23 cellular contexts compared by ENCODE assay signal in the genomic region with DNA sequence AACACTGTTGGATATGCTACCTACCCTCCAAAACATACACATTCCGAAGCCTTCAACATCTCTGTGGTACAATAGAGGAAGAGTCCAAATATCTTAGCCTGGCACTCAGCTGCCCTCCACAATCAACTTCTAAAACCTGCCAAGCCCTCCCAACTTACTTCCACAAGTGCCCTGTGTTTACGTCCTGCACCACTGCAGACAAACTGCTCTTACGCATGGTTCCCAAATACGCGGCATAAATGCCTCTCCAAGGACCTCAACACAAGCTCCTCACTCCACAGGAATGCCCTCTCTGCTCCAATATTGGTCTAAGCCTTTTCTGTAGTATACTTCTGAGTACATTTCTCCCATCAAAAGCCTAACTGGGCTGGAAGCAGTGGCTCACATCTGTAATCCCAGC. TPM values are rescaled to one million over a fixed set of nuclear protein-coding genes. Genes with fewer than 3 reads are reported as not detected.
DNase-seq lines count a peak whose midpoint lies in the region; ATAC-seq and TF ChIP-seq lines count a peak whose summit lies in the region.
"Had no signal": no experiment of that assay in that cellular context is flagged by ENCODE, and none has a peak within 500 bp of the region (broad histone marks: within the 10 kb centered on the region; RNA-seq: fewer than 3 reads in every experiment).

No MANE protein-coding gene starts in this region.

- H3K27ac Mint-ChIP-seq in activated CD4-positive, alpha-beta T cell treated with anti-CD3 and anti-CD28 coated beads, Interleukin-2, amount 10 ng/mL, durations not matched to agents 24 days and 14 days, result peak overlapping the region; percentile 10
- H3K27ac Mint-ChIP-seq in activated T-helper 2 cell treated with anti-CD3 and anti-CD28 coated beads, Interferon-gamma antibody, Interleukin-2, Interleukin-4, amounts not matched to agents 10 μg/mL and 5 μg/mL and 100 μg/mL, durations not matched to agents 14 hours and 24 hours and 36 hours, result peak overlapping the region; percentile 12
- no peak overlapping the region for H3K27ac Mint-ChIP-seq in osteocyte (ENCODE audit: unreplicated experiment)
- no peak overlapping the region for H3K27ac Mint-ChIP-seq in activated CD4-positive, alpha-beta memory T cell treated with anti-CD3 and anti-CD28 coated beads, Interleukin-2, amount 10 ng/mL, durations not matched to agents 7 days and 5 days
- H3K27ac Mint-ChIP-seq: GM23338 had no signal

- no peak overlapping the region for H3K9ac ChIP-seq in BLaER1 treated with 17β-estradiol and CSF1 and Interleukin-3, amounts not matched to agents 10 nM and 100 nM
- H3K9ac ChIP-seq: BLaER1 had no signal

- peaks cover 68% of the 10 kb centered on the region for H3K36me3 Mint-ChIP-seq in activated CD4-positive, alpha-beta T cell treated with anti-CD3 and anti-CD28 coated beads, Interleukin-2, amount 10 ng/mL, durations not matched to agents 24 days and 14 days (ENCODE audit: low read depth)
- H3K36me3 Mint-ChIP-seq in activated T-helper 2 cell treated with anti-CD3 and anti-CD28 coated beads, Interferon-gamma antibody, Interleukin-2, Interleukin-4, amounts not matched to agents 10 μg/mL and 5 μg/mL and 100 μg/mL, durations not matched to agents 14 hours and 24 hours and 36 hours (ENCODE audit: low read depth), result peaks cover 76% of the 10 kb centered on the region
- peaks cover 6% of the 10 kb centered on the region for H3K36me3 Mint-ChIP-seq in osteocyte (ENCODE audit: unreplicated experiment)
- H3K36me3 Mint-ChIP-seq in activated CD4-positive, alpha-beta memory T cell treated with anti-CD3 and anti-CD28 coated beads, Interleukin-2, amount 10 ng/mL, durations not matched to agents 7 days and 5 days (ENCODE audit: low read depth), result peaks cover 54% of the 10 kb centered on the region

- peak overlapping the region in 7 of 11 experiments; percentile 32 to 89 (median 71); a peak in 6 of 22 replicates for H3K27ac ChIP-seq in BLaER1 treated with 17β-estradiol and CSF1 and Interleukin-3, amounts not matched to agents 10 nM and 100 nM
- peak overlapping the region; percentile 87 to 98 (median 96) for H3K27ac ChIP-seq in gastrocnemius medialis
- H3K27ac ChIP-seq: 22Rv1, BLaER1 had no signal

- ATAC-seq in gastrocnemius medialis, result no peak
- ATAC-seq in GM18861 (IDR thresholded peaks at IDR 0.05; ENCODE audit: unreplicated experiment), result no peak
- ATAC-seq: GM23338 had no signal

- H3K9me3 ChIP-seq in BLaER1 treated with 17β-estradiol and CSF1 and Interleukin-3, amounts not matched to agents 10 nM and 100 nM (replicated peaks in 1 of 11), result no peaks in the 10 kb centered on the region
- H3K9me3 ChIP-seq in gastrocnemius medialis, result no peaks in the 10 kb centered on the region
- H3K9me3 ChIP-seq: BLaER1 had no signal

- H3K9me3 Mint-ChIP-seq in activated CD4-positive, alpha-beta T cell treated with anti-CD3 and anti-CD28 coated beads, Interleukin-2, amount 10 ng/mL, durations not matched to agents 24 days and 14 days, result no peaks in the 10 kb centered on the region
- no peaks in the 10 kb centered on the region for H3K9me3 Mint-ChIP-seq in activated T-helper 2 cell treated with anti-CD3 and anti-CD28 coated beads, Interferon-gamma antibody, Interleukin-2, Interleukin-4, amounts not matched to agents 10 μg/mL and 5 μg/mL and 100 μg/mL, durations not matched to agents 14 hours and 24 hours and 36 hours
- H3K9me3 Mint-ChIP-seq in osteocyte (ENCODE audit: unreplicated experiment), result no peaks in the 10 kb centered on the region
- H3K9me3 Mint-ChIP-seq in activated CD4-positive, alpha-beta memory T cell treated with anti-CD3 and anti-CD28 coated beads, Interleukin-2, amount 10 ng/mL, durations not matched to agents 7 days and 5 days, result no peaks in the 10 kb centered on the region
- H3K9me3 Mint-ChIP-seq: CD8-positive, alpha-beta memory T cell; GM23338 had no signal

- peak overlapping the region in 6 of 11 experiments; percentile 91 to 98 (median 95); a peak in 7 of 22 replicates for H3K4me2 ChIP-seq in BLaER1 treated with 17β-estradiol and CSF1 and Interleukin-3, amounts not matched to agents 10 nM and 100 nM
- H3K4me2 ChIP-seq: BLaER1, GM23338 had no signal

- intact Hi-C loops in activated CD4-positive, alpha-beta T cell treated with anti-CD3 and anti-CD28 coated beads, Interleukin-2, amount 10 ng/mL, durations not matched to agents 24 days and 14 days (cut with micrococcal nuclease), result no loop called here
- intact Hi-C loops in activated T-helper 2 cell treated with anti-CD3 and anti-CD28 coated beads, Interferon-gamma antibody, Interleukin-2, Interleukin-4, amounts not matched to agents 10 μg/mL and 5 μg/mL and 100 μg/mL, durations not matched to agents 14 hours and 24 hours and 36 hours (cut with micrococcal nuclease), result no loop called here
- intact Hi-C loops in gastrocnemius medialis (cut with DNase I; ENCODE audit: low total_unique reads), result loop anchor here (5.0 to 10.0 kb wide), 2 partner anchors 317 to 1655 kb away; partner anchors contain the start of gene FABP3

- CTCF ChIA-PET in activated CD4-positive, alpha-beta memory T cell treated with anti-CD3 and anti-CD28 coated beads, Interleukin-2, amount 10 ng/mL, durations not matched to agents 7 days and 5 days (lab: Charles Lee), result interaction anchor here (1.4 kb wide), 1 partner anchor 14 kb away, joined by 4 read pairs; no protein-coding TSS in a partner anchor

- H3K27me3 ChIP-seq in BLaER1 treated with 17β-estradiol and CSF1 and Interleukin-3, amounts not matched to agents 10 nM and 100 nM, result no peaks in the 10 kb centered on the region
- no peaks in the 10 kb centered on the region for H3K27me3 ChIP-seq in gastrocnemius medialis
- H3K27me3 ChIP-seq: BLaER1 had no signal

- in situ Hi-C loops in gastrocnemius medialis (cut with MboI; ENCODE audit: low sequenced_read_pairs in 4 of 4), result no loop called here

- H4K20me1 ChIP-seq in BLaER1 treated with 17β-estradiol and CSF1 and Interleukin-3, amounts not matched to agents 10 nM and 100 nM, result peaks cover 58 to 100% (median 93%) of the 10 kb centered on the region in 11 experiments; a peak in 21 of 22 replicates

- TF ChIP-seq POLR2A in gastrocnemius medialis (IDR thresholded peaks at IDR 0.05), result no peak

- no peak for TF ChIP-seq CTCF in gastrocnemius medialis (IDR thresholded peaks at IDR 0.05 in 4 of 5, conservative IDR thresholded peaks at IDR 0.05 in 1 of 5)
- no peak for TF ChIP-seq CTCF in osteocyte (IDR thresholded peaks at IDR 0.05)

- peaks cover 21 to 97% (median 85%) of the 10 kb centered on the region in 11 experiments for H3K36me3 ChIP-seq in BLaER1 treated with 17β-estradiol and CSF1 and Interleukin-3, amounts not matched to agents 10 nM and 100 nM
- H3K36me3 ChIP-seq in gastrocnemius medialis, result peaks cover 0 to 4% of the 10 kb centered on the region in 2 donors

- H3K4me1 ChIP-seq in BLaER1 treated with 17β-estradiol and CSF1 and Interleukin-3, amounts not matched to agents 10 nM and 100 nM, result peaks cover 66 to 100% (median 82%) of the 10 kb centered on the region in 10 experiments
- H3K4me1 ChIP-seq in gastrocnemius medialis, result peaks cover 92 to 94% of the 10 kb centered on the region in 2 donors

- no peak for DNase-seq in activated CD4-positive, alpha-beta T cell treated with anti-CD3 and anti-CD28 coated beads, Interleukin-2, amount 10 ng/mL, durations not matched to agents 24 days and 14 days
- no peak for DNase-seq in activated CD4-positive, alpha-beta T cell treated with anti-CD3 and anti-CD28 coated beads for 1 hour
- DNase-seq in activated T-helper 2 cell treated with anti-CD3 and anti-CD28 coated beads, Interferon-gamma antibody, Interleukin-2, Interleukin-4, amounts not matched to agents 10 μg/mL and 5 μg/mL and 100 μg/mL, durations not matched to agents 14 hours and 24 hours and 36 hours (ENCODE audit: low spot score), result no peak
- no peak for DNase-seq in gastrocnemius medialis
- DNase-seq in osteocyte (ENCODE audit: extremely low spot score, unreplicated experiment), result no peak
- no peak for DNase-seq in activated CD4-positive, alpha-beta memory T cell treated with anti-CD3 and anti-CD28 coated beads, Interleukin-2, amount 10 ng/mL, durations not matched to agents 7 days and 5 days
- DNase-seq: ACHN; Calu3; CD8-positive, alpha-beta memory T cell; DMS153; KG1; NCI-H1105; NCI-H146; NCI-H2029; NCI-H2227 treated with DMSO at 0.1 percent for 48 hours; NCI-H510A treated with DMSO at 0.1 percent for 48 hours; NCI-H748 treated with DMSO at 0.1 percent for 48 hours; NK-92 treated with Interleukin-12 subunit alpha and Interleukin-12 subunit beta, amount 100 ng/mL, for 24 hours had no signal

- H3K4me3 ChIP-seq in BLaER1 treated with 17β-estradiol and CSF1 and Interleukin-3, amounts not matched to agents 10 nM and 100 nM, result no peak overlapping the region
- H3K4me3 ChIP-seq in gastrocnemius medialis, result no peak overlapping the region
- H3K4me3 ChIP-seq: BLaER1, GM23338 had no signal

- no peak overlapping the region for H3K4me3 Mint-ChIP-seq in activated CD4-positive, alpha-beta T cell treated with anti-CD3 and anti-CD28 coated beads, Interleukin-2, amount 10 ng/mL, durations not matched to agents 24 days and 14 days
- no peak overlapping the region for H3K4me3 Mint-ChIP-seq in activated T-helper 2 cell treated with anti-CD3 and anti-CD28 coated beads, Interferon-gamma antibody, Interleukin-2, Interleukin-4, amounts not matched to agents 10 μg/mL and 5 μg/mL and 100 μg/mL, durations not matched to agents 14 hours and 24 hours and 36 hours (ENCODE audit: low read depth)
- H3K4me3 Mint-ChIP-seq in osteocyte (ENCODE audit: unreplicated experiment), result no peak overlapping the region
- H3K4me3 Mint-ChIP-seq in activated CD4-positive, alpha-beta memory T cell treated with anti-CD3 and anti-CD28 coated beads, Interleukin-2, amount 10 ng/mL, durations not matched to agents 7 days and 5 days, result no peak overlapping the region
- H3K4me3 Mint-ChIP-seq: GM23338 had no signal

- H3K4me1 Mint-ChIP-seq in activated CD4-positive, alpha-beta T cell treated with anti-CD3 and anti-CD28 coated beads, Interleukin-2, amount 10 ng/mL, durations not matched to agents 24 days and 14 days, result peaks cover 67% of the 10 kb centered on the region
- peaks cover 67% of the 10 kb centered on the region for H3K4me1 Mint-ChIP-seq in activated T-helper 2 cell treated with anti-CD3 and anti-CD28 coated beads, Interferon-gamma antibody, Interleukin-2, Interleukin-4, amounts not matched to agents 10 μg/mL and 5 μg/mL and 100 μg/mL, durations not matched to agents 14 hours and 24 hours and 36 hours (ENCODE audit: low read depth)
- H3K4me1 Mint-ChIP-seq in osteocyte (ENCODE audit: unreplicated experiment), result peaks cover 3% of the 10 kb centered on the region
- peaks cover 69% of the 10 kb centered on the region for H3K4me1 Mint-ChIP-seq in activated CD4-positive, alpha-beta memory T cell treated with anti-CD3 and anti-CD28 coated beads, Interleukin-2, amount 10 ng/mL, durations not matched to agents 7 days and 5 days

- no peaks in the 10 kb centered on the region for H3K27me3 Mint-ChIP-seq in activated CD4-positive, alpha-beta T cell treated with anti-CD3 and anti-CD28 coated beads, Interleukin-2, amount 10 ng/mL, durations not matched to agents 24 days and 14 days
- H3K27me3 Mint-ChIP-seq in activated T-helper 2 cell treated with anti-CD3 and anti-CD28 coated beads, Interferon-gamma antibody, Interleukin-2, Interleukin-4, amounts not matched to agents 10 μg/mL and 5 μg/mL and 100 μg/mL, durations not matched to agents 14 hours and 24 hours and 36 hours (ENCODE audit: low read depth), result no peaks in the 10 kb centered on the region
- no peaks in the 10 kb centered on the region for H3K27me3 Mint-ChIP-seq in osteocyte (ENCODE audit: unreplicated experiment)
- no peaks in the 10 kb centered on the region for H3K27me3 Mint-ChIP-seq in activated CD4-positive, alpha-beta memory T cell treated with anti-CD3 and anti-CD28 coated beads, Interleukin-2, amount 10 ng/mL, durations not matched to agents 7 days and 5 days
- H3K27me3 Mint-ChIP-seq: CD8-positive, alpha-beta memory T cell had no signal

- POLR2A ChIA-PET in activated CD4-positive, alpha-beta memory T cell treated with anti-CD3 and anti-CD28 coated beads, Interleukin-2, amount 10 ng/mL, durations not matched to agents 7 days and 5 days (lab: Charles Lee), result interaction anchor here (1.4 to 1.6 kb wide), 2 partner anchors 15 to 66 kb away, joined by 3 to 5 read pairs; no protein-coding TSS in a partner anchor

RNA-seq across cellular contexts. Expression of gene AK2, which starts 6.8 kb away (rescaled TPM):
- total RNA-seq in activated CD4-positive, alpha-beta T cell treated with anti-CD3 and anti-CD28 coated beads, Interleukin-2, amount 10 ng/mL, durations not matched to agents 24 days and 14 days, result 424 and 429 TPM in 2 replicates
- 349 TPM in 2 replicates for total RNA-seq in activated T-helper 2 cell treated with anti-CD3 and anti-CD28 coated beads, Interferon-gamma antibody, Interleukin-2, Interleukin-4, amounts not matched to agents 10 μg/mL and 5 μg/mL and 100 μg/mL, durations not matched to agents 14 hours and 24 hours and 36 hours
- total RNA-seq in gastrocnemius medialis, result 100 to 1,000 TPM; 125 to 261 (median 152) TPM
- 93.0 and 94.6 TPM in 2 replicates for total RNA-seq in osteocyte
- 100 to 1,000 TPM; 189 to 192 TPM for total RNA-seq in activated CD4-positive, alpha-beta memory T cell treated with anti-CD3 and anti-CD28 coated beads, Interleukin-2, amount 10 ng/mL, durations not matched to agents 7 days and 5 days

RNA-seq across cellular contexts. Expression of gene AZIN2, which starts 51.0 kb away (rescaled TPM):
- 1.3 and 1.4 TPM in 2 replicates for total RNA-seq in activated CD4-positive, alpha-beta T cell treated with anti-CD3 and anti-CD28 coated beads, Interleukin-2, amount 10 ng/mL, durations not matched to agents 24 days and 14 days
- total RNA-seq in activated T-helper 2 cell treated with anti-CD3 and anti-CD28 coated beads, Interferon-gamma antibody, Interleukin-2, Interleukin-4, amounts not matched to agents 10 μg/mL and 5 μg/mL and 100 μg/mL, durations not matched to agents 14 hours and 24 hours and 36 hours, result 2.4 and 2.9 TPM in 2 replicates
- total RNA-seq in gastrocnemius medialis, result 1 to 10 TPM in 3 of 4 donors, under 1 TPM in 1; 0.52 to 3.1 (median 1.2) TPM
- 8.0 and 10.4 TPM in 2 replicates for total RNA-seq in osteocyte
- 1 to 10 TPM; 3.9 to 4.5 TPM for total RNA-seq in activated CD4-positive, alpha-beta memory T cell treated with anti-CD3 and anti-CD28 coated beads, Interleukin-2, amount 10 ng/mL, durations not matched to agents 7 days and 5 days

Comparison
In these comparisons a context has a peak if more than half of its experiments do, and no peak if none do; other contexts are left out.
1. H3K27ac Mint-ChIP-seq: peak in activated CD4-positive, alpha-beta T cell treated with anti-CD3 and anti-CD28 coated beads, Interleukin-2, amount 10 ng/mL, durations not matched to agents 24 days and 14 days (single experiment) and activated T-helper 2 cell treated with anti-CD3 and anti-CD28 coated beads, Interferon-gamma antibody, Interleukin-2, Interleukin-4, amounts not matched to agents 10 μg/mL and 5 μg/mL and 100 μg/mL, durations not matched to agents 14 hours and 24 hours and 36 hours (single experiment); none in osteocyte (single experiment) and activated CD4-positive, alpha-beta memory T cell treated with anti-CD3 and anti-CD28 coated beads, Interleukin-2, amount 10 ng/mL, durations not matched to agents 7 days and 5 days (single experiment).